10 cellular contexts compared by ENCODE assay signal in the genomic region with DNA sequence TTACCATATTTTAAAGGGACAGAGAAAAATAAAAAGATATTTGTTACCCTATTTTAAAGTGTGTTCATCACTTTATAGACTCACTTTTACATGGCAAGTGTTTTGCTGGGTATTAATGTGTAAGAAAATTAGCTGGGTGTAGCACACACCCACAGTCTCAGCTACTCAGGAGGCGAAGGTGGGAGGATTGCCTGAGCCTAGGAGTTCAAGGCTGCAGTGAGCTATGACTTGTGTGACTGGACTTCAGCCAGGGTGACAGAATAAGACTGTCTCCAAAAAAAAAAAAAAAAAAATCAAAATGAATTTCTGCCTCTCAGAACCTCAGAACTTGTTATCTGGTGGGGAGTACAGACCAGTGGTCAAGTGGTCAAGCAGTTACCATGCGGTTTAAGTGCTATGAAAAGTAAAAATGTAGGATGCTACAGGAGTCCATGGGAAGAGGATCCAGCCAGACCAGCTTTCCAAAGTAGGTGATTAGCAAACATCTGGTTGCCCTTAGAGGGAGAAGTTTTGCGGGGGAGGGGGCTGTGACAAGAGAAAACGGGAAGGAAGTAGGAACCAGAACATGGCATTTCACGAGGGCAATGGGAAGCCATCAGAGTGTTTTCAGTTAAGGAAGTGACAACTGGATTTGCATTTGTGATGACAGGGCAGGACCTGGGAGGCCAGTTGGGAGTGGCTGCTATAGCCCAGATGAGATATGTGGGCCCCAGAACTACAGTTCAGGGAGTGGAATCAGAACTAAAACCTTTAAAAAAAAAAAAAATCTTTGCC. TPM values are rescaled to one million over a fixed set of nuclear protein-coding genes. Genes with fewer than 3 reads are reported as not detected.
DNase-seq lines count a peak whose midpoint lies in the region; ATAC-seq and TF ChIP-seq lines count a peak whose summit lies in the region.
"Had no signal": no experiment of that assay in that cellular context is flagged by ENCODE, and none has a peak within 500 bp of the region (broad histone marks: within the 10 kb centered on the region; RNA-seq: fewer than 3 reads in every experiment).

No MANE protein-coding gene starts in this region.

- CTCF ChIA-PET in activated CD8-positive, alpha-beta T cell treated with anti-CD3 and anti-CD28 coated beads for 36 hours (lab: Charles Lee): no interaction called here
- CTCF ChIA-PET in activated naive CD4-positive, alpha-beta T cell treated with anti-CD3 and anti-CD28 coated beads for 36 hours (lab: Charles Lee): interaction anchor here (0.6 to 1.1 kb wide), 3 partner anchors 14 to 139 kb away, joined by 3 read pairs; a partner anchor contains a TSS

- in situ Hi-C loops in KBM-7 (cut with MboI; ENCODE audit: low pct_unique_long_range_greater_than_20kb, low sequenced_read_pairs): no loop called here

- peak overlapping the region; percentile 2 for H3K27ac Mint-ChIP-seq in activated CD8-positive, alpha-beta T cell treated with anti-CD3 and anti-CD28 coated beads for 36 hours
- peak overlapping the region; percentile 57 for H3K27ac Mint-ChIP-seq in stimulated activated effector memory CD8-positive, alpha-beta T cell treated with anti-CD3 and anti-CD28 coated beads, Interleukin-12 subunit alpha, Interleukin-12 subunit beta, amount 100 ng/mL, for 72 hours
- no peak overlapping the region for H3K27ac Mint-ChIP-seq in activated naive CD4-positive, alpha-beta T cell treated with anti-CD3 and anti-CD28 coated beads for 36 hours

- H3K4me3 Mint-ChIP-seq in activated CD8-positive, alpha-beta T cell treated with anti-CD3 and anti-CD28 coated beads for 36 hours: no peak overlapping the region
- H3K4me3 Mint-ChIP-seq in stimulated activated effector memory CD8-positive, alpha-beta T cell treated with anti-CD3 and anti-CD28 coated beads, Interleukin-12 subunit alpha, Interleukin-12 subunit beta, amount 100 ng/mL, for 72 hours: no peak overlapping the region
- no peak overlapping the region for H3K4me3 Mint-ChIP-seq in activated naive CD4-positive, alpha-beta T cell treated with anti-CD3 and anti-CD28 coated beads for 36 hours

- no peaks in the 10 kb centered on the region for H3K9me3 Mint-ChIP-seq in activated CD8-positive, alpha-beta T cell treated with anti-CD3 and anti-CD28 coated beads for 36 hours
- no peaks in the 10 kb centered on the region for H3K9me3 Mint-ChIP-seq in stimulated activated effector memory CD8-positive, alpha-beta T cell treated with anti-CD3 and anti-CD28 coated beads, Interleukin-12 subunit alpha, Interleukin-12 subunit beta, amount 100 ng/mL, for 72 hours
- H3K9me3 Mint-ChIP-seq in activated naive CD4-positive, alpha-beta T cell treated with anti-CD3 and anti-CD28 coated beads for 36 hours: no peaks in the 10 kb centered on the region

- no peak for TF ChIP-seq CTCF in activated CD8-positive, alpha-beta T cell treated with anti-CD3 and anti-CD28 coated beads for 36 hours (IDR thresholded peaks at IDR 0.05)

- H3K4me1 Mint-ChIP-seq in activated CD8-positive, alpha-beta T cell treated with anti-CD3 and anti-CD28 coated beads for 36 hours (ENCODE audit: low read depth): peaks cover 7% of the 10 kb centered on the region
- no peaks in the 10 kb centered on the region for H3K4me1 Mint-ChIP-seq in stimulated activated effector memory CD8-positive, alpha-beta T cell treated with anti-CD3 and anti-CD28 coated beads, Interleukin-12 subunit alpha, Interleukin-12 subunit beta, amount 100 ng/mL, for 72 hours
- peaks cover 14% of the 10 kb centered on the region for H3K4me1 Mint-ChIP-seq in activated naive CD4-positive, alpha-beta T cell treated with anti-CD3 and anti-CD28 coated beads for 36 hours (ENCODE audit: low read depth)

- H3K36me3 Mint-ChIP-seq in activated CD8-positive, alpha-beta T cell treated with anti-CD3 and anti-CD28 coated beads for 36 hours (ENCODE audit: low read depth): peaks cover 13% of the 10 kb centered on the region
- peaks cover 39% of the 10 kb centered on the region for H3K36me3 Mint-ChIP-seq in stimulated activated effector memory CD8-positive, alpha-beta T cell treated with anti-CD3 and anti-CD28 coated beads, Interleukin-12 subunit alpha, Interleukin-12 subunit beta, amount 100 ng/mL, for 72 hours
- peaks cover 11% of the 10 kb centered on the region for H3K36me3 Mint-ChIP-seq in activated naive CD4-positive, alpha-beta T cell treated with anti-CD3 and anti-CD28 coated beads for 36 hours (ENCODE audit: low read depth)

- H3K27me3 Mint-ChIP-seq in activated CD8-positive, alpha-beta T cell treated with anti-CD3 and anti-CD28 coated beads for 36 hours: no peaks in the 10 kb centered on the region
- peaks cover 5% of the 10 kb centered on the region for H3K27me3 Mint-ChIP-seq in activated naive CD4-positive, alpha-beta T cell treated with anti-CD3 and anti-CD28 coated beads for 36 hours (ENCODE audit: low read depth)

- DNase-seq in KBM-7 (peak; percentile 91), inferior parietal cortex (ENCODE audit: extremely low spot score) (peak; percentile 23), NCI-H524 (lab: John Stamatoyannopoulos, UW) (no peak), NCI-H2171 treated with DMSO at 0.1 percent for 48 hours (lab: John Stamatoyannopoulos, UW) (no peak)
- no peak for DNase-seq in activated CD8-positive, alpha-beta T cell treated with anti-CD3 and anti-CD28 coated beads for 36 hours
- DNase-seq in stimulated activated effector memory CD8-positive, alpha-beta T cell treated with anti-CD3 and anti-CD28 coated beads, Interleukin-12 subunit alpha, Interleukin-12 subunit beta, amount 100 ng/mL, for 72 hours (ENCODE audit: low spot score in 2 of 2): no peak
- no peak for DNase-seq in activated naive CD4-positive, alpha-beta T cell treated with anti-CD3 and anti-CD28 coated beads for 36 hours
- DNase-seq: activated CD4-positive, alpha-beta T cell treated with anti-CD3 and anti-CD28 coated beads for 1 hour; NCI-H69 had no signal

- ATAC-seq in activated CD8-positive, alpha-beta T cell treated with anti-CD3 and anti-CD28 coated beads for 36 hours: no peak
- ATAC-seq in stimulated activated effector memory CD8-positive, alpha-beta T cell treated with anti-CD3 and anti-CD28 coated beads, Interleukin-12 subunit alpha, Interleukin-12 subunit beta, amount 100 ng/mL, for 72 hours: no peak
- ATAC-seq in GM18870 (IDR thresholded peaks at IDR 0.05; ENCODE audit: unreplicated experiment): no peak

- POLR2A ChIA-PET in activated CD8-positive, alpha-beta T cell treated with anti-CD3 and anti-CD28 coated beads for 36 hours (lab: Charles Lee): no interaction called here

- intact Hi-C loops in activated CD8-positive, alpha-beta T cell treated with anti-CD3 and anti-CD28 coated beads for 36 hours (cut with micrococcal nuclease): no loop called here
- intact Hi-C loops in activated naive CD4-positive, alpha-beta T cell treated with anti-CD3 and anti-CD28 coated beads for 36 hours (cut with micrococcal nuclease): no loop called here

RNA-seq across cellular contexts. Expression of a gene that starts 13.9 kb away (rescaled TPM):
- 10 to 100 TPM; 19.1 to 19.9 TPM for total RNA-seq in activated CD8-positive, alpha-beta T cell treated with anti-CD3 and anti-CD28 coated beads for 36 hours
- 10 to 100 TPM; 28.2 to 30.9 TPM for total RNA-seq in activated naive CD4-positive, alpha-beta T cell treated with anti-CD3 and anti-CD28 coated beads for 36 hours

RNA-seq across cellular contexts. Expression of a gene that starts 26.8 kb away (rescaled TPM):
- 10 to 100 TPM; 23.6 to 29.6 TPM for total RNA-seq in activated CD8-positive, alpha-beta T cell treated with anti-CD3 and anti-CD28 coated beads for 36 hours
- total RNA-seq in activated naive CD4-positive, alpha-beta T cell treated with anti-CD3 and anti-CD28 coated beads for 36 hours: 10 to 100 TPM; 16.3 to 17.5 TPM

Comparison
In these comparisons a context has a peak if more than half of its experiments do, and no peak if none do; other contexts are left out.
1. DNase-seq: peak in KBM-7 (single experiment) and inferior parietal cortex (single experiment); none in activated CD8-positive, alpha-beta T cell treated with anti-CD3 and anti-CD28 coated beads for 36 hours (single experiment), stimulated activated effector memory CD8-positive, alpha-beta T cell treated with anti-CD3 and anti-CD28 coated beads, Interleukin-12 subunit alpha, Interleukin-12 subunit beta, amount 100 ng/mL, for 72 hours (0 of 2), NCI-H524 (0 of 2), NCI-H2171 treated with DMSO at 0.1 percent for 48 hours (single experiment) and activated naive CD4-positive, alpha-beta T cell treated with anti-CD3 and anti-CD28 coated beads for 36 hours (single experiment).